ENCODE assay signal across 20 cellular contexts in the genomic region with DNA sequence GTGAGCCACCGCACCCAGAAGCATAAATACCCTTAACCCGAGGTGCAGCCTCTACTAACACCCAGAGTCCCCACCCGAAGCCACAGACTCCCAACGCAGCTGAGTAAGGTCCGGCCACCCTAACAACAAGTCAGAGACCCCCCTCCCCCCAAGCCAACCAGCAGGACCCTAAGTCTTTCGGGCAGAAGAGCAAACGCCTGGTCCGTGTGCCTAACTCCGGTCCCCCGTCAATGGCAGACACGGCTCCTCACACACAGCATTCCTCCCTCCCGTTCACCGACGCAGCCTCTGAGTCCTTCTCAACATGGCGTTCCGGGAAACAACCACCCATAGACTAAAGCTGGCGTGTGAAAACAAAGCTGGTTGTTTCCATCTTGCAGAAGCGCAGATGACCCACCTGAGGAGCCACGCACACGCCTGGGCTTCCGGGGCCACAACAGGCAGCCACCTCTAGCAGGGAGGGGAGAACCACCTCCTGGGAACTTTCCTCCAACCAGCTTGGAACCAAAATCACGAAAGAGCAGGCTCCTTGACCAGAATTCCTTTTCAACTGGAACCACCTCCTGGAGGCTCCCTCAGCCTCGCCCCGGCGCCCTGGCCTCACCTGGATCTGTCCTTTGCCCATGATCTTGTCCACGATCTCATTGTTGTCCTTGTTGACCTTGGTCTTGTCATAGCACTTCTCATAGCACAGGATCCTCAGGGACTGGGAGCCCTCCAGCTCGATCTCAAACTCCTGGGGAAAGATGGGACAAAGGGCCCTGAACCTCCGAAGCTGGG. TPM values are rescaled to one million over a fixed set of nuclear protein-coding genes. Genes with fewer than 3 reads are reported as not detected.
A peak's percentile ranks its signal among the peaks of the same experiment; 100 is the strongest.
DNase-seq lines count a peak whose midpoint lies in the region; ATAC-seq and TF ChIP-seq lines count a peak whose summit lies in the region.
"Had no signal": no experiment of that assay in that cellular context is flagged by ENCODE, and none has a peak within 500 bp of the region (broad histone marks: within the 10 kb centered on the region; RNA-seq: fewer than 3 reads in every experiment).

No MANE protein-coding gene starts in this region.

- H3K36me3 ChIP-seq in right atrium auricular region (peaks cover 33% of the 10 kb centered on the region), esophagus muscularis mucosa (peaks cover 0 to 48% (median 42%) of the 10 kb centered on the region in 4 donors), mucosa of descending colon (ENCODE audit: low read depth) (no peaks in the 10 kb centered on the region), tibial artery (peaks cover 21 to 60% (median 34%) of the 10 kb centered on the region in 3 donors)

- peak; percentile 18 for DNase-seq in Right ventricle myocardium superior
- DNase-seq in right atrium auricular region (ENCODE audit: low spot score) = no peak
- no peak for DNase-seq in esophagus muscularis mucosa (ENCODE audit: extremely low spot score)
- DNase-seq in mucosa of descending colon = peak in 2 of 3 donors; percentile 12 to 34
- no peak for DNase-seq in tibial artery
- no peak for DNase-seq in activated T-cell treated with anti-CD3 and anti-CD28 coated beads, Interleukin-2, amount 50 U/mL, for 24 hours
- DNase-seq in NCI-H1048 (lab: John Stamatoyannopoulos, UW) = no peak
- DNase-seq: CD4-positive, CD25-positive, alpha-beta regulatory T cell; COR-L47; DMS 273 treated with DMSO at 0.1 percent for 48 hours; GM23248; NCI-H1436; NCI-H1930; NCI-H226; OCI-M1; SIG-M5 had no signal

- peaks cover 52% of the 10 kb centered on the region for H3K36me3 Mint-ChIP-seq in activated T-cell treated with anti-CD3 and anti-CD28 coated beads, Interleukin-2, amount 50 U/mL, for 24 hours (ENCODE audit: low read depth)

- H3K4me1 ChIP-seq in right atrium auricular region (peaks cover 0 to 33% of the 10 kb centered on the region in 2 donors), esophagus muscularis mucosa (peaks cover 22 to 68% (median 57%) of the 10 kb centered on the region in 4 donors), mucosa of descending colon (ENCODE audit: low read depth) (no peaks in the 10 kb centered on the region), tibial artery (peaks cover 0 to 45% (median 39%) of the 10 kb centered on the region in 4 donors)

- H3K9me3 ChIP-seq in right atrium auricular region = no peaks in the 10 kb centered on the region
- no peaks in the 10 kb centered on the region for H3K9me3 ChIP-seq in esophagus muscularis mucosa
- H3K9me3 ChIP-seq in mucosa of descending colon = no peaks in the 10 kb centered on the region
- no peaks in the 10 kb centered on the region for H3K9me3 ChIP-seq in tibial artery

- no peak overlapping the region for H3K27ac Mint-ChIP-seq in activated T-cell treated with anti-CD3 and anti-CD28 coated beads, Interleukin-2, amount 50 U/mL, for 24 hours
- H3K27ac Mint-ChIP-seq: B cell had no signal

- H3K4me3 ChIP-seq in right atrium auricular region (no peak overlapping the region), esophagus muscularis mucosa (no peak overlapping the region), mucosa of descending colon (no peak overlapping the region), tibial artery (no peak overlapping the region)
- H3K4me3 ChIP-seq: GM23248 had no signal

- no peaks in the 10 kb centered on the region for H3K9me3 Mint-ChIP-seq in activated T-cell treated with anti-CD3 and anti-CD28 coated beads, Interleukin-2, amount 50 U/mL, for 24 hours
- H3K9me3 Mint-ChIP-seq: CD4-positive, CD25-positive, alpha-beta regulatory T cell had no signal

- H3K4me1 Mint-ChIP-seq in activated T-cell treated with anti-CD3 and anti-CD28 coated beads, Interleukin-2, amount 50 U/mL, for 24 hours (ENCODE audit: low read depth) = no peaks in the 10 kb centered on the region
- H3K4me1 Mint-ChIP-seq: B cell had no signal

- no peaks in the 10 kb centered on the region for H3K27me3 Mint-ChIP-seq in activated T-cell treated with anti-CD3 and anti-CD28 coated beads, Interleukin-2, amount 50 U/mL, for 24 hours
- H3K27me3 Mint-ChIP-seq: B cell; CD4-positive, CD25-positive, alpha-beta regulatory T cell had no signal

- TF ChIP-seq CTCF in right atrium auricular region (IDR thresholded peaks at IDR 0.05) = no peak
- no peak for TF ChIP-seq CTCF in esophagus muscularis mucosa (IDR thresholded peaks at IDR 0.05)
- no peak for TF ChIP-seq CTCF in mucosa of descending colon (IDR thresholded peaks at IDR 0.05)
- no peak for TF ChIP-seq CTCF in tibial artery (IDR thresholded peaks at IDR 0.05)

- WGBS in esophagus muscularis mucosa = 97% methylated on average over 24 of the region's 28 CpGs

- no peak overlapping the region for H3K4me3 Mint-ChIP-seq in activated T-cell treated with anti-CD3 and anti-CD28 coated beads, Interleukin-2, amount 50 U/mL, for 24 hours
- H3K4me3 Mint-ChIP-seq: B cell; CD4-positive, CD25-positive, alpha-beta regulatory T cell had no signal

- H3K27me3 ChIP-seq in right atrium auricular region (no peaks in the 10 kb centered on the region), esophagus muscularis mucosa (no peaks in the 10 kb centered on the region), tibial artery (no peaks in the 10 kb centered on the region)

- ATAC-seq in Right ventricle myocardium superior (ENCODE audit: poor library complexity) (no peak), mucosa of descending colon (no peak), GM19035 (IDR thresholded peaks at IDR 0.05; ENCODE audit: unreplicated experiment) (no peak)
- ATAC-seq: HCT116 had no signal

- no peak for TF ChIP-seq POLR2A in esophagus muscularis mucosa (IDR thresholded peaks at IDR 0.05; ENCODE audit: low read depth)

- TF ChIP-seq EP300 in esophagus muscularis mucosa (IDR thresholded peaks at IDR 0.05) = no peak

- intact Hi-C loops in Right ventricle myocardium superior (cut with DNase I) (loop anchor here (5.0 to 10.0 kb wide), 2 partner anchors 47 to 255 kb away; no protein-coding TSS in a partner anchor), esophagus muscularis mucosa (cut with DNase I) (loop anchor here (2.0 kb wide), 1 partner anchor 49 kb away; no protein-coding TSS in a partner anchor), mucosa of descending colon (cut with DNase I, micrococcal nuclease) (loop anchor here in 1 of 2 donors (10.0 kb wide), 1 partner anchor 45 kb away; no protein-coding TSS in a partner anchor), tibial artery (cut with DNase I; ENCODE audit: low total_unique reads) (no loop called here)

- H3K27ac ChIP-seq in right atrium auricular region (no peak overlapping the region), esophagus muscularis mucosa (replicated peaks in 1 of 4) (peak overlapping the region; percentile 69 to 93 (median 83)), tibial artery (peak overlapping the region; percentile 24 to 98)
- H3K27ac ChIP-seq: GM23248, KMS-11 had no signal

RNA-seq across cellular contexts. Expression of gene TIMM22, which starts 52.7 kb away (rescaled TPM):
- 17.1 TPM for total RNA-seq in Right ventricle myocardium superior
- total RNA-seq in right atrium auricular region = 10 to 100 TPM; 14.8 to 15.4 TPM
- total RNA-seq in esophagus muscularis mucosa = 10 to 100 TPM; 14.1 to 17.9 (median 15.8) TPM
- 10 to 100 TPM in 2 of 3 donors, 1 to 10 TPM in 1; 8.2 to 11.4 (median 10.1) TPM for total RNA-seq in mucosa of descending colon

Comparison
In these comparisons a context has a peak if more than half of its experiments do, and no peak if none do; other contexts are left out.
1. DNase-seq: peak in Right ventricle myocardium superior (single experiment) and mucosa of descending colon (2 of 3); none in right atrium auricular region (single experiment), esophagus muscularis mucosa (single experiment), tibial artery (0 of 2), activated T-cell treated with anti-CD3 and anti-CD28 coated beads, Interleukin-2, amount 50 U/mL, for 24 hours (single experiment) and NCI-H1048 (single experiment).
2. H3K27ac ChIP-seq: peak in esophagus muscularis mucosa (4 of 4) and tibial artery (2 of 2); none in right atrium auricular region (0 of 2).